10 cellular contexts compared by ENCODE assay signal in the genomic region with DNA sequence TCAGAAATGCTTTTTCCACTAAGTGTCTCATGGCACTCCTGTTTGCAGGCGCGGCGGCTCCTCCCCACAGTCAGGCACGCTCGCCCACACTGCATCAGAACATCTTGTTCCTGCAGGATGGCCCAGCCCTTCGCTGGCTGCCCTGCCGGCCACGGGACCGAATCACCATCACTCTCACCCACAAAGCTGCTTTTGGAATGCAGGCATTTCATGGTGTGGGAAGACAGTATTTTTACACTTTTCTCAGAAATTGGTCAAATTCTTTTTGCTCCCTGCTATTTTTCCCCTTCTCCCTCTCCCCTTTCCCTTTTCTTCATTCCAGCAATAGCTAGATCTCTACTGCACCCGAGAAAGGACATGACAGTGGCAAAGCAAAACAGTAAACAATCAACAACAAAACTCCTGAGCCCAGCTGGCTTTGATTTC.
DNase-seq lines count a peak whose midpoint lies in the region; ATAC-seq and TF ChIP-seq lines count a peak whose summit lies in the region.
"Had no signal": no experiment of that assay in that cellular context is flagged by ENCODE, and none has a peak within 500 bp of the region (broad histone marks: within the 10 kb centered on the region; RNA-seq: fewer than 3 reads in every experiment).

No MANE protein-coding gene starts in this region.

- peak; percentile 85 for ATAC-seq in SK-N-SH treated with all-trans-retinoic acid at 6 μM for 48 hours
- no peak for ATAC-seq in stimulated activated effector memory CD8-positive, alpha-beta T cell treated with anti-CD3 and anti-CD28 coated beads, Interleukin-12 subunit alpha, Interleukin-12 subunit beta, amount 100 ng/mL, for 72 hours
- no peak for ATAC-seq in HG03045 (IDR thresholded peaks at IDR 0.05; ENCODE audit: unreplicated experiment)

- H3K9me3 ChIP-seq in AG04450 (ENCODE audit: control insufficient read depth, insufficient read depth, low read length) (no peaks in the 10 kb centered on the region), ovary (no peaks in the 10 kb centered on the region)

- H3K4me1 Mint-ChIP-seq in stimulated activated effector memory CD8-positive, alpha-beta T cell treated with anti-CD3 and anti-CD28 coated beads, Interleukin-12 subunit alpha, Interleukin-12 subunit beta, amount 100 ng/mL, for 72 hours: no peaks in the 10 kb centered on the region

- H3K36me3 Mint-ChIP-seq in stimulated activated effector memory CD8-positive, alpha-beta T cell treated with anti-CD3 and anti-CD28 coated beads, Interleukin-12 subunit alpha, Interleukin-12 subunit beta, amount 100 ng/mL, for 72 hours: no peaks in the 10 kb centered on the region

- H3K27me3 ChIP-seq in AG04450 (ENCODE audit: control insufficient read depth, insufficient read depth, low read length) (no peaks in the 10 kb centered on the region), ovary (no peaks in the 10 kb centered on the region)

- no peak for TF ChIP-seq POLR2A in ovary (IDR thresholded peaks at IDR 0.05)

- WGBS in ovary, 3 donors: 8 to 9% (median 9%) methylated on average over 10 of the region's 10 CpGs

- H3K27ac ChIP-seq in AG04450 (ENCODE audit: low read depth, low read length) (peak overlapping the region; percentile 11), ovary (peak overlapping the region in 1 of 2 donors; percentile 27)

- intact Hi-C loops in ovary (cut with DNase I): no loop called here

- TF ChIP-seq EP300 in ovary (IDR thresholded peaks at IDR 0.05): no peak

- POLR2A ChIA-PET in AG04450 (lab: Yijun Ruan, JAX): interaction anchor here (0.8 to 1.0 kb wide), 2 partner anchors 18 to 26 kb away, joined by 3 read pairs; no protein-coding TSS in a partner anchor

- CTCF ChIA-PET in AG04450 (lab: Charles Lee): interaction anchor here (0.7 kb wide), 1 partner anchor 492 kb away, joined by 3 read pairs; no protein-coding TSS in a partner anchor

- H3K4me1 ChIP-seq in ovary (ENCODE audit: insufficient read depth): peaks cover 10% of the 10 kb centered on the region

- H3K36me3 ChIP-seq in ovary: no peaks in the 10 kb centered on the region

- no peak overlapping the region for H3K4me3 ChIP-seq in AG04450 (ENCODE audit: low read depth, low read length)
- no peak overlapping the region for H3K4me3 ChIP-seq in fibroblast of villous mesenchyme (ENCODE audit: low read depth, low read length)
- H3K4me3 ChIP-seq in ovary: no peak overlapping the region

- TF ChIP-seq CTCF in AG04450 (IDR thresholded peaks at IDR 0.05; ENCODE audit: low read depth, low read length) (no peak), fibroblast of villous mesenchyme (IDR thresholded peaks at IDR 0.05; ENCODE audit: insufficient read depth, low read depth, low read length) (peak; percentile 24), ovary (IDR thresholded peaks at IDR 0.05) (no peak)

- peak; percentile 33 for DNase-seq in AG04450 (ENCODE audit: low read depth, low spot score)
- peak; percentile 97 for DNase-seq in fibroblast of villous mesenchyme (ENCODE audit: low read depth)
- peak; percentile 41 to 87 (median 77) for DNase-seq in ovary
- no peak for DNase-seq in NCI-H748 treated with DMSO at 0.1 percent for 48 hours (lab: John Stamatoyannopoulos, UW)
- no peak for DNase-seq in NCI-H82 (lab: John Stamatoyannopoulos, UW)
- DNase-seq in stimulated activated effector memory CD8-positive, alpha-beta T cell treated with anti-CD3 and anti-CD28 coated beads, Interleukin-12 subunit alpha, Interleukin-12 subunit beta, amount 100 ng/mL, for 72 hours (ENCODE audit: low spot score in 2 of 2): no peak
- DNase-seq: activated CD4-positive, alpha-beta T cell treated with anti-CD3 and anti-CD28 coated beads, Interleukin-2, amount 50 U/mL, for 1 hour; nucleus accumbens had no signal

- peaks cover 3% of the 10 kb centered on the region for H3K9me3 Mint-ChIP-seq in stimulated activated effector memory CD8-positive, alpha-beta T cell treated with anti-CD3 and anti-CD28 coated beads, Interleukin-12 subunit alpha, Interleukin-12 subunit beta, amount 100 ng/mL, for 72 hours

- no peak overlapping the region for H3K4me3 Mint-ChIP-seq in stimulated activated effector memory CD8-positive, alpha-beta T cell treated with anti-CD3 and anti-CD28 coated beads, Interleukin-12 subunit alpha, Interleukin-12 subunit beta, amount 100 ng/mL, for 72 hours

- H3K27ac Mint-ChIP-seq in stimulated activated effector memory CD8-positive, alpha-beta T cell treated with anti-CD3 and anti-CD28 coated beads, Interleukin-12 subunit alpha, Interleukin-12 subunit beta, amount 100 ng/mL, for 72 hours: no peak overlapping the region

TF ChIP-seq in SK-N-SH treated with all-trans-retinoic acid at 6 μM for 48 hours, 23 proteins besides CTCF, POLR2A, EP300 and RAD21:
- no peak for TF ChIP-seq TOX (CRISPR knock-in tag; IDR thresholded peaks at IDR 0.05; ENCODE audit: borderline replicate concordance)
- TF ChIP-seq RARB (CRISPR knock-in tag; IDR thresholded peaks at IDR 0.05): 0 out of 2 replicates have a peak, but pooled peaks have one; percentile 20
- TF ChIP-seq TCF4 (CRISPR knock-in tag; IDR thresholded peaks at IDR 0.05; ENCODE audit: borderline replicate concordance): peak; percentile 32; the same call in 1 of the 2 replicates
- TF ChIP-seq ZNF8 (CRISPR knock-in tag; IDR thresholded peaks at IDR 0.05): peak; percentile 31; the same call in 1 of the 2 replicates
- TF ChIP-seq OSR1 (CRISPR knock-in tag; IDR thresholded peaks at IDR 0.05): no peak
- TF ChIP-seq ISL1 (CRISPR knock-in tag; IDR thresholded peaks at IDR 0.05): 0 out of 2 replicates have a peak, but pooled peaks have one; percentile 20
- TF ChIP-seq ZC3H10 (CRISPR knock-in tag; IDR thresholded peaks at IDR 0.05): 0 out of 2 replicates have a peak, but pooled peaks have one; percentile 51
- TF ChIP-seq ZNF70 (CRISPR knock-in tag; IDR thresholded peaks at IDR 0.05): no peak
TF ChIP-seq in SK-N-SH treated with all-trans-retinoic acid at 6 μM for 48 hours: peak in this region for 5.

Comparison
In these comparisons a context has a peak if more than half of its experiments do, and no peak if none do; other contexts are left out.
1. DNase-seq: peak in AG04450 (single experiment), fibroblast of villous mesenchyme (single experiment) and ovary (5 of 5); none in NCI-H748 treated with DMSO at 0.1 percent for 48 hours (single experiment), NCI-H82 (single experiment) and stimulated activated effector memory CD8-positive, alpha-beta T cell treated with anti-CD3 and anti-CD28 coated beads, Interleukin-12 subunit alpha, Interleukin-12 subunit beta, amount 100 ng/mL, for 72 hours (0 of 2).